21 cellular contexts compared by ENCODE assay signal in genomic region chr16:23334950-23335349, GRCh38. TPM values are rescaled to one million over a fixed set of nuclear protein-coding genes. Genes with fewer than 3 reads are reported as not detected.
DNase-seq lines count a peak whose midpoint lies in the region; ATAC-seq, FAIRE-seq and TF ChIP-seq lines count a peak whose summit lies in the region.
"Had no signal": no experiment of that assay in that cellular context is flagged by ENCODE, and none has a peak within 500 bp of the region (broad histone marks: within the 10 kb centered on the region; RNA-seq: fewer than 3 reads in every experiment).

No MANE protein-coding gene starts in this region.

- no peak overlapping the region for H2AFZ ChIP-seq in HepG2 (ENCODE audit: low read length)

- H3K4me1 ChIP-seq in HepG2 (ENCODE audit: insufficient read depth, low read length) (no peaks in the 10 kb centered on the region), right lobe of liver (no peaks in the 10 kb centered on the region), gastroesophageal sphincter (no peaks in the 10 kb centered on the region)

- no peaks in the 10 kb centered on the region for H4K20me1 ChIP-seq in HepG2 (ENCODE audit: insufficient read depth, low read length)

- CTCF ChIA-PET in HepG2 (lab: Yijun Ruan, JAX; ENCODE audit: low intra/inter-chr PET ratio, low total read pairs): no interaction called here

- H3K27me3 ChIP-seq in HepG2 (ENCODE audit: control insufficient read depth in 1 of 2, insufficient read depth in 2 of 2, low read length in 2 of 2) (peaks cover 0 to 10% of the 10 kb centered on the region in 2 experiments; a peak in 2 of 5 replicates), right lobe of liver (no peaks in the 10 kb centered on the region), gastroesophageal sphincter (peaks cover 6% of the 10 kb centered on the region)
- H3K27me3 ChIP-seq: Peyer's patch had no signal

- WGBS in HepG2 (ENCODE audit: low lambda C conversion rate): 1% methylated on average over 1 of the region's 1 CpG
- WGBS in right lobe of liver (ENCODE audit: insufficient coverage, low coverage, low lambda C conversion rate, missing lambda C conversion rate): 6% methylated on average over 1 of the region's 1 CpG
- 29 to 60% methylated on average over 1 of the region's 1 CpG for WGBS in gastroesophageal sphincter (ENCODE audit: low coverage in 1 of 2), 2 donors

- no peak overlapping the region for H3K4me2 ChIP-seq in HepG2 (ENCODE audit: low read depth, low read length)

- ATAC-seq in HepG2: no peak
- no peak for ATAC-seq in right lobe of liver
- no peak for ATAC-seq in gastroesophageal sphincter

- no TSS peak for BruUV-seq in HepG2 (replicated peaks; lab: Mats Ljungman, UMichigan)

- H3K9me3 ChIP-seq in HepG2 (ENCODE audit: low read length): no peaks in the 10 kb centered on the region
- no peaks in the 10 kb centered on the region for H3K9me3 ChIP-seq in right lobe of liver
- H3K9me3 ChIP-seq in gastroesophageal sphincter: peaks cover 0 to 8% (median 0%) of the 10 kb centered on the region in 3 donors
- H3K9me3 ChIP-seq: Peyer's patch had no signal

- TF ChIP-seq EP300 in HepG2 (IDR thresholded peaks at IDR 0.05; ENCODE audit: low read depth in 2 of 2, low read length in 2 of 2) (no peak), HepG2 (CRISPR knock-in tag; IDR thresholded peaks at IDR 0.05; ENCODE audit: borderline replicate concordance) (no peak), gastroesophageal sphincter (IDR thresholded peaks at IDR 0.05) (no peak)

- intact Hi-C loops in HepG2 (cut with micrococcal nuclease; ENCODE audit: unreplicated experiment): no loop called here
- intact Hi-C loops in right lobe of liver (cut with DNase I): no loop called here
- intact Hi-C loops in head of caudate nucleus (cut with DNase I): no loop called here

- in situ Hi-C loops in HepG2 (cut with HindIII; ENCODE audit: extremely low pct_ligation_motif_present, low pct_unique_long_range_greater_than_20kb): no loop called here

- TF ChIP-seq POLR2A in HepG2 (IDR thresholded peaks at IDR 0.05; ENCODE audit: insufficient read depth in 1 of 2, low read depth in 2 of 2, low read length in 2 of 2) (no peak), right lobe of liver (IDR thresholded peaks at IDR 0.05) (no peak), gastroesophageal sphincter (IDR thresholded peaks at IDR 0.05) (no peak)

- no peak overlapping the region for H3K9ac ChIP-seq in HepG2 (ENCODE audit: insufficient read depth, low read depth, low read length)

- H3K79me2 ChIP-seq in HepG2 (ENCODE audit: insufficient read depth, low read length): no peaks in the 10 kb centered on the region

- H3K4me3 ChIP-seq in HepG2 (replicated peaks in 1 of 3; ENCODE audit: insufficient read depth in 1 of 3, low read depth in 2 of 3, low read length in 3 of 3) (no peak overlapping the region), right lobe of liver (no peak overlapping the region), gastroesophageal sphincter (no peak overlapping the region)
- H3K4me3 ChIP-seq: Peyer's patch, SK-N-MC had no signal

- TF ChIP-seq CTCF in HepG2 (CRISPR knock-in tag; IDR thresholded peaks at IDR 0.05) (no peak), right lobe of liver (IDR thresholded peaks at IDR 0.05) (no peak), VCaP (conservative IDR thresholded peaks at IDR 0.05) (no peak), gastroesophageal sphincter (IDR thresholded peaks at IDR 0.05) (no peak)

- no peak for FAIRE-seq in HepG2 (lab: Jason Lieb, UNC)
- FAIRE-seq: A204.1 had no signal

- H3K36me3 ChIP-seq in HepG2 (replicated peaks in 1 of 2; ENCODE audit: control insufficient read depth in 1 of 2, insufficient read depth in 2 of 2, low read length in 2 of 2) (no peaks in the 10 kb centered on the region), right lobe of liver (no peaks in the 10 kb centered on the region), gastroesophageal sphincter (no peaks in the 10 kb centered on the region)
- H3K36me3 ChIP-seq: Peyer's patch had no signal

- DNase-seq in HepG2 (ENCODE audit: low spot score): no peak
- DNase-seq in right lobe of liver: no peak
- peak; percentile 55 for DNase-seq in NCI-H69 (lab: John Stamatoyannopoulos, UW)
- no peak for DNase-seq in head of caudate nucleus
- no peak for DNase-seq in HK-2 (ENCODE audit: unreplicated experiment)
- DNase-seq: C1 segment of cervical spinal cord, EL, H9, KBM-7, NCI-H1092, NCI-H1694, NCI-H226, NCI-H526, Right ventricle myocardium superior had no signal

- no peak overlapping the region for H3K27ac ChIP-seq in HepG2 (ENCODE audit: extremely low read length, insufficient read depth, low read length)
- no peak overlapping the region for H3K27ac ChIP-seq in right lobe of liver
- peak overlapping the region; percentile 49; the same call in 1 of the 2 replicates for H3K27ac ChIP-seq in VCaP
- no peak overlapping the region for H3K27ac ChIP-seq in gastroesophageal sphincter
- H3K27ac ChIP-seq: SK-N-MC had no signal

- TF ChIP-seq RAD21 in HepG2 (CRISPR knock-in tag; IDR thresholded peaks at IDR 0.05): no peak

- POLR2A ChIA-PET in HepG2 (lab: Yijun Ruan, JAX): no interaction called here

TF ChIP-seq in HepG2, 621 proteins besides CTCF, POLR2A, EP300 and RAD21 (continues in another document):
- TF ChIP-seq ZFP37 (CRISPR knock-in tag; IDR thresholded peaks at IDR 0.05; ENCODE audit: borderline replicate concordance) (no peak), KAT2B (IDR thresholded peaks at IDR 0.05; ENCODE audit: borderline replicate concordance, low read depth, low read length) (peak; percentile 47; the same call in 1 of the 2 replicates), ZNF296 (CRISPR knock-in tag; conservative IDR thresholded peaks at IDR 0.05) (no peak), PHF5A (CRISPR knock-in tag; IDR thresholded peaks at IDR 0.05; ENCODE audit: low read depth, unreplicated experiment) (no peak), MAFK (conservative IDR thresholded peaks at IDR 0.05 in 1 of 2, IDR thresholded peaks at IDR 0.05 in 1 of 2; ENCODE audit: low read length in 2 of 2) (peak in 1 of 2 experiments; percentile 61; a peak in 2 of 4 replicates), NAIF1 (CRISPR knock-in tag; IDR thresholded peaks at IDR 0.05; ENCODE audit: borderline replicate concordance) (no peak)

RNA-seq across cellular contexts. Expression of gene SCNN1B, which starts 32.8 kb away (rescaled TPM):
- not detected in 2 replicates for total RNA-seq in HepG2 (2016; rRNA removed; fragmentation: Illumina TruSeq; extraction: Trizol)
- not detected in 2 replicates for total RNA-seq in HepG2 (2016; cell fraction: cytosol; rRNA removed; fragmentation: Illumina TruSeq; extraction: Trizol; ENCODE audit: low read depth)
- not detected in 2 replicates for total RNA-seq in HepG2 (2016; cell fraction: insoluble cytoplasmic fraction; rRNA removed; fragmentation: Illumina TruSeq; extraction: Trizol)
- not detected in 2 replicates for total RNA-seq in HepG2 (2016; cell fraction: membrane; rRNA removed; fragmentation: Illumina TruSeq; extraction: Trizol)
- not detected in 2 replicates for total RNA-seq in HepG2 (2016; cell fraction: nucleus; rRNA removed; fragmentation: Illumina TruSeq; extraction: Trizol)
- polyA plus RNA-seq in HepG2 (2011; rRNA removed): not detected in 2 replicates
- polyA plus RNA-seq in HepG2 (2011; cell fraction: cytosol; rRNA removed): not detected in 2 replicates
- polyA plus RNA-seq in HepG2 (2011; cell fraction: nucleus; rRNA removed): not detected in 2 replicates
- not detected in 2 replicates for polyA plus RNA-seq in HepG2 (2012)
- not detected in 2 replicates for polyA plus RNA-seq in HepG2 (2016; cell fraction: cytosol; fragmentation: Illumina TruSeq; extraction: Trizol; ENCODE audit: low read depth)
- not detected in 2 replicates for polyA plus RNA-seq in HepG2 (2016; cell fraction: insoluble cytoplasmic fraction; fragmentation: Illumina TruSeq; extraction: Trizol; ENCODE audit: low read depth)
- polyA plus RNA-seq in HepG2 (2016; cell fraction: membrane; fragmentation: Illumina TruSeq; extraction: Trizol; ENCODE audit: low read depth): not detected in 2 replicates
- not detected in 2 replicates for polyA plus RNA-seq in HepG2 (2016; cell fraction: nucleus; fragmentation: Illumina TruSeq; extraction: Trizol; ENCODE audit: insufficient read depth, low read depth)
- not detected in 2 replicates for polyA minus RNA-seq in HepG2 (2011; rRNA and poly(A)+ RNA removed; ENCODE audit: low replicate concordance)
- polyA minus RNA-seq in HepG2 (2011; cell fraction: cytosol; rRNA and poly(A)+ RNA removed): not detected in 2 replicates
- not detected in 2 replicates for polyA minus RNA-seq in HepG2 (2011; cell fraction: nucleus; rRNA and poly(A)+ RNA removed)
- total RNA-seq in right lobe of liver: under 1 TPM in 2 of 6 experiments, not detected in 4; 0.12 to 0.13 TPM
- total RNA-seq in gastroesophageal sphincter: 1 to 10 TPM in 3 of 4 donors, under 1 TPM in 1; 0.31 to 4.7 (median 2.6) TPM
- total RNA-seq: M059J; Right ventricle myocardium superior; T-helper 1 cell treated with Interleukin-12 subunit alpha and Interleukin-12 subunit beta and Interleukin-4 antibody, amounts not matched to agents 30 ng/mL and 1 ng/mL, for 36 hours had no signal
